ENCODE assay signal across 20 cellular contexts in genomic region chr22:36279219-36279666, GRCh38. TPM values are rescaled to one million over a fixed set of nuclear protein-coding genes. Genes with fewer than 3 reads are reported as not detected.
DNase-seq lines count a peak whose midpoint lies in the region; FAIRE-seq and TF ChIP-seq lines count a peak whose summit lies in the region.
"Had no signal": no experiment of that assay in that cellular context is flagged by ENCODE, and none has a peak within 500 bp of the region (broad histone marks: within the 10 kb centered on the region; RNA-seq: fewer than 3 reads in every experiment).

No MANE protein-coding gene starts in this region.

- H3K9ac ChIP-seq in adipocyte (ENCODE audit: low read length) (peak overlapping the region; percentile 59), neural progenitor cell (no peak overlapping the region)

- H3K4me2 ChIP-seq in neural progenitor cell, result no peak overlapping the region

- H3F3A ChIP-seq in neural progenitor cell (ENCODE audit: low read depth), result peaks cover 17% of the 10 kb centered on the region

- peak overlapping the region in 2 of 3 donors; percentile 66 to 78 for H3K27ac Mint-ChIP-seq in IgD-negative memory B cell
- peak overlapping the region; percentile 34 for H3K27ac Mint-ChIP-seq in neural progenitor cell

- no peak overlapping the region for H3K4me3 ChIP-seq in adipocyte (ENCODE audit: low read length)
- H3K4me3 ChIP-seq in neural progenitor cell, result no peak overlapping the region

- no peaks in the 10 kb centered on the region for H3K27me3 ChIP-seq in adipocyte (replicated peaks; ENCODE audit: control insufficient read depth, insufficient read depth, low read length)
- H3K27me3 ChIP-seq in neural progenitor cell, result no peaks in the 10 kb centered on the region

- no peak for TF ChIP-seq CTCF in neural progenitor cell (IDR thresholded peaks at IDR 0.05)

- H3K4me3 Mint-ChIP-seq in IgD-negative memory B cell, result peak overlapping the region in 1 of 4 donors; percentile 4
- H3K4me3 Mint-ChIP-seq in neural progenitor cell, result no peak overlapping the region
- H3K4me3 Mint-ChIP-seq: activated CD4-positive, alpha-beta T cell treated with anti-CD3 and anti-CD28 coated beads for 36 hours had no signal

- H3K27me3 Mint-ChIP-seq in IgD-negative memory B cell (no peaks in the 10 kb centered on the region), neural progenitor cell (ENCODE audit: insufficient read depth, low read depth) (no peaks in the 10 kb centered on the region)
- H3K27me3 Mint-ChIP-seq: activated CD4-positive, alpha-beta T cell treated with anti-CD3 and anti-CD28 coated beads for 36 hours; effector memory CD8-positive, alpha-beta T cell had no signal

- H3K36me3 ChIP-seq in adipocyte (ENCODE audit: control insufficient read depth, insufficient read depth, low read length, severe bottlenecking), result peaks cover 33% of the 10 kb centered on the region
- no peaks in the 10 kb centered on the region for H3K36me3 ChIP-seq in neural progenitor cell

- no peaks in the 10 kb centered on the region for H4K20me1 ChIP-seq in neural progenitor cell (ENCODE audit: low read depth)

- peaks cover 6 to 17% (median 14%) of the 10 kb centered on the region in 3 donors for H3K4me1 Mint-ChIP-seq in IgD-negative memory B cell
- H3K4me1 Mint-ChIP-seq in neural progenitor cell, result peaks cover 4% of the 10 kb centered on the region

- H3K9me3 Mint-ChIP-seq in IgD-negative memory B cell (no peaks in the 10 kb centered on the region), neural progenitor cell (no peaks in the 10 kb centered on the region)
- H3K9me3 Mint-ChIP-seq: effector memory CD8-positive, alpha-beta T cell had no signal

- H3K9me3 ChIP-seq in adipocyte (ENCODE audit: control insufficient read depth, low read length) (no peaks in the 10 kb centered on the region), neural progenitor cell (ENCODE audit: low read depth) (no peaks in the 10 kb centered on the region)

- DNase-seq in GM12891 (ENCODE audit: insufficient read length, low spot score) (no peak), adipocyte (ENCODE audit: low read depth) (peak; percentile 25), neural progenitor cell (ENCODE audit: low spot score) (no peak), NCI-H2029 (lab: John Stamatoyannopoulos, UW) (no peak), EL (no peak), NCI-H774 (lab: John Stamatoyannopoulos, UW) (no peak)
- DNase-seq: activated CD8-positive, alpha-beta memory T cell treated with anti-CD3 and anti-CD28 coated beads, Interleukin-2, amount 50 U/mL, for 48 hours; C1 segment of cervical spinal cord; central memory CD4-positive, alpha-beta T cell; effector memory CD8-positive, alpha-beta T cell; midbrain; NCI-H1694; NCI-H446 treated with DMSO at 0.1 percent for 48 hours; SHP77; stimulated activated CD4-positive, alpha-beta T cell treated with anti-CD3 and anti-CD28 coated beads, Interleukin-4, amount 100 ng/mL, for 1 hour; stimulated activated CD8-positive, alpha-beta memory T cell treated with anti-CD3 and anti-CD28 coated beads, Interleukin-4, amount 100 ng/mL, for 48 hours; T-helper 9 cell; trophoblast cell had no signal

- no peaks in the 10 kb centered on the region for H3K79me2 ChIP-seq in neural progenitor cell (ENCODE audit: low read depth)

- H3K27ac ChIP-seq in neural progenitor cell, result no peak overlapping the region

- peaks cover 21% of the 10 kb centered on the region for H3K4me1 ChIP-seq in adipocyte (ENCODE audit: control insufficient read depth, insufficient read depth, low read length)
- peaks cover 6% of the 10 kb centered on the region for H3K4me1 ChIP-seq in neural progenitor cell

- H3K36me3 Mint-ChIP-seq in IgD-negative memory B cell (peaks cover 4% of the 10 kb centered on the region), neural progenitor cell (peaks cover 20% of the 10 kb centered on the region)

- no peak for TF ChIP-seq POLR2A in GM12891 (IDR thresholded peaks at IDR 0.05; ENCODE audit: low read depth, low read length)

- H2AFZ ChIP-seq in neural progenitor cell (replicated peaks), result no peak overlapping the region

- peak; percentile 26 for FAIRE-seq in GM12891 (lab: Jason Lieb, UNC)

TF ChIP-seq in GM12891, 5 proteins besides CTCF, POLR2A, EP300 and RAD21:
- no peak for TF ChIP-seq SPI1 (IDR thresholded peaks at IDR 0.05; ENCODE audit: low read depth, low read length)
- no peak for TF ChIP-seq TAF1 (IDR thresholded peaks at IDR 0.05; ENCODE audit: low read depth, low read length)
- no peak for TF ChIP-seq POLR2AphosphoS5 (IDR thresholded peaks at IDR 0.05; ENCODE audit: low read depth, low read length)

RNA-seq across cellular contexts. Expression of gene APOL1, which starts 26.3 kb away (rescaled TPM):
- polyA plus RNA-seq in GM12891 (2012; ENCODE audit: low read depth, missing spikeins), result 46.5 TPM
- 10.7 TPM for polyA plus RNA-seq in IgD-negative memory B cell
- total RNA-seq in neural progenitor cell (ENCODE audit: low replicate concordance), result not detected in 2 replicates

RNA-seq across cellular contexts. Expression of gene APOL2, which starts 39.9 kb away (rescaled TPM):
- 22.2 TPM for polyA plus RNA-seq in GM12891 (2012; ENCODE audit: low read depth, missing spikeins)
- 14.3 TPM for polyA plus RNA-seq in IgD-negative memory B cell
- total RNA-seq in neural progenitor cell (ENCODE audit: low replicate concordance), result 10.9 and 12.8 TPM in 2 replicates
